Comparison of ENCODE assay signal across 1 cellular context in the genomic region with DNA sequence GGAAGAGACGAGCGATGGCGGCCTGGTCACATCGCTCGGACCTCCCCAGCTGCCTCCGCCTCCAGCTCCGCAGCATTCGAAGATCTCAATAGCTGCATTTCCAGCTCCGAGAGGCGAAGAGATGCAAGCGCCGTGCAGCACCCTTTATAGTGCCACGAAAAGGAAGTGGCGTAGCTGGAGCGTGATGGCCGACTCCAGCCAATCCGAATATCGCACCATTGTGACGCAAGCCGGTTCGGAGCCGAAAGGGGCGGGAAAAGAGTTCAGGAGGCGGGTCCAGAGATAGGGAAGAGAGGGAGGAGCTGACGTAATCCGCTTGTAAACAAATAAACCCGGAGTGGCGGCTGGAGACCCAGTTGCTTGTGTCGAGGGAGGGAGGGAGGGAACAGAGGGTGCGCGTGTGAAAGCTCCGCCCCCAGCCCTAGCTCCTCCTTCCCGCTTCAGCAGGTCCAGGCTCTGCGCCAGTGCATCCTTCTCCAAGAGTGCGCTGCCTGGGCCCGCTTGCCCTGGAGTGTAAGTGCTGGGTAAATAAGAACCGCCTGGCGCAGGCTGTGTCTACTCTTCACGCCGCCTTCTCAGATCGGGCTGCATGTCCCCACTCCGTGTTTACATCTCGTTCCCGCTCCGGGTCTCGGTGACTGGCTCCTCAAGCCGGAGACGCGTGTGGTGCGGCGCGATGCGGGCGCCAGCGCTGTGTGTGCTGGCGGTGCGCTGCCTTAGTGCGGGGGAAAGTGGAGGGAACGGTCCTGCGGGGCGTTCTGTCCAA.
TF ChIP-seq lines count a peak whose summit lies in the region.

A gene with protein sequence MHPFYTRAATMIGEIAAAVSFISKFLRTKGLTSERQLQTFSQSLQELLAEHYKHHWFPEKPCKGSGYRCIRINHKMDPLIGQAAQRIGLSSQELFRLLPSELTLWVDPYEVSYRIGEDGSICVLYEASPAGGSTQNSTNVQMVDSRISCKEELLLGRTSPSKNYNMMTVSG (minus strand): TSS at position 116 of the 766 bp plus-strand sequence. CDS start 311 bp downstream, outside the sequence.

TF ChIP-seq in HepG2, 621 proteins besides CTCF, POLR2A, EP300 and RAD21 (continued from another document and continues in another):
- TF ChIP-seq HCFC1 (IDR thresholded peaks at IDR 0.05; ENCODE audit: low read depth, low read length): no peak; the same call in 1 of the 2 replicates
- TF ChIP-seq KLF11 (CRISPR knock-in tag; IDR thresholded peaks at IDR 0.05): peak; percentile 31; the same call in 1 of the 2 replicates
- TF ChIP-seq MEIS1 (CRISPR knock-in tag; IDR thresholded peaks at IDR 0.05; ENCODE audit: borderline replicate concordance): no peak
- TF ChIP-seq, protein P1, sequence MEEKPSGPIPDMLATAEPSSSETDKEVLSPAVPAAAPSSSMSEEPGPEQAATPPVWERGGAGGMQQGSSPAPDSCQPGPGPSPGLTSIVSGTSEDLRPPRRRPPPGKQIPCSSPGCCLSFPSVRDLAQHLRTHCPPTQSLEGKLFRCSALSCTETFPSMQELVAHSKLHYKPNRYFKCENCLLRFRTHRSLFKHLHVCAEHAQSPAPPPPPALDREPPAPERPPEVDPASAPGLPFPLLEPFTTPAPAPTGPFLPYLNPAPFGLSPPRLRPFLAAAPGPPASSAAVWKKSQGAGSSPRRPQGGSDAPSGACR (CRISPR knock-in tag; IDR thresholded peaks at IDR 0.05): peak; percentile 86
- TF ChIP-seq PAWR (CRISPR knock-in tag; IDR thresholded peaks at IDR 0.05; ENCODE audit: borderline replicate concordance): no peak
- TF ChIP-seq ZNF432 (CRISPR knock-in tag; IDR thresholded peaks at IDR 0.05; ENCODE audit: borderline replicate concordance): no peak
- peak; percentile 54 for TF ChIP-seq FOXO1 (CRISPR knock-in tag; IDR thresholded peaks at IDR 0.05)
- no peak for TF ChIP-seq HMG20A (CRISPR knock-in tag; IDR thresholded peaks at IDR 0.05; ENCODE audit: borderline replicate concordance)
- no peak for TF ChIP-seq SMAD1 (CRISPR knock-in tag; IDR thresholded peaks at IDR 0.05; ENCODE audit: borderline replicate concordance, low read depth)
- peak; percentile 94 for TF ChIP-seq GABPB1 (CRISPR knock-in tag; IDR thresholded peaks at IDR 0.05)
- TF ChIP-seq CEBPG (CRISPR knock-in tag; IDR thresholded peaks at IDR 0.05): peak; percentile 79
- 0 out of 2 replicates have a peak, but pooled peaks have one; percentile 28 for TF ChIP-seq ZNF644 (CRISPR knock-in tag; IDR thresholded peaks at IDR 0.05; ENCODE audit: low read depth)
- TF ChIP-seq ZNF30 (CRISPR knock-in tag; IDR thresholded peaks at IDR 0.05): peak; percentile 52; the same call in 1 of the 2 replicates
- peak; percentile 29; the same call in 1 of the 2 replicates for TF ChIP-seq ZC3H4 (CRISPR knock-in tag; IDR thresholded peaks at IDR 0.05; ENCODE audit: borderline replicate concordance)
- TF ChIP-seq ZNF383 (CRISPR knock-in tag; IDR thresholded peaks at IDR 0.05; ENCODE audit: borderline replicate concordance): no peak
- TF ChIP-seq SP4 (CRISPR knock-in tag; IDR thresholded peaks at IDR 0.05): peak; percentile 71
- TF ChIP-seq, protein P2, sequence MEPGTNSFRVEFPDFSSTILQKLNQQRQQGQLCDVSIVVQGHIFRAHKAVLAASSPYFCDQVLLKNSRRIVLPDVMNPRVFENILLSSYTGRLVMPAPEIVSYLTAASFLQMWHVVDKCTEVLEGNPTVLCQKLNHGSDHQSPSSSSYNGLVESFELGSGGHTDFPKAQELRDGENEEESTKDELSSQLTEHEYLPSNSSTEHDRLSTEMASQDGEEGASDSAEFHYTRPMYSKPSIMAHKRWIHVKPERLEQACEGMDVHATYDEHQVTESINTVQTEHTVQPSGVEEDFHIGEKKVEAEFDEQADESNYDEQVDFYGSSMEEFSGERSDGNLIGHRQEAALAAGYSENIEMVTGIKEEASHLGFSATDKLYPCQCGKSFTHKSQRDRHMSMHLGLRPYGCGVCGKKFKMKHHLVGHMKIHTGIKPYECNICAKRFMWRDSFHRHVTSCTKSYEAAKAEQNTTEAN (CRISPR knock-in tag; conservative IDR thresholded peaks at IDR 0.05): no peak; the same call in 1 of the 2 replicates
- TF ChIP-seq NFYB (CRISPR knock-in tag; IDR thresholded peaks at IDR 0.05): peak; percentile 85
- no peak for TF ChIP-seq MAF1 (CRISPR knock-in tag; IDR thresholded peaks at IDR 0.05; ENCODE audit: borderline replicate concordance)
- 0 out of 2 replicates have a peak, but pooled peaks have one; percentile 36 for TF ChIP-seq KDM4B (CRISPR knock-in tag; IDR thresholded peaks at IDR 0.05)
- TF ChIP-seq, protein P3, sequence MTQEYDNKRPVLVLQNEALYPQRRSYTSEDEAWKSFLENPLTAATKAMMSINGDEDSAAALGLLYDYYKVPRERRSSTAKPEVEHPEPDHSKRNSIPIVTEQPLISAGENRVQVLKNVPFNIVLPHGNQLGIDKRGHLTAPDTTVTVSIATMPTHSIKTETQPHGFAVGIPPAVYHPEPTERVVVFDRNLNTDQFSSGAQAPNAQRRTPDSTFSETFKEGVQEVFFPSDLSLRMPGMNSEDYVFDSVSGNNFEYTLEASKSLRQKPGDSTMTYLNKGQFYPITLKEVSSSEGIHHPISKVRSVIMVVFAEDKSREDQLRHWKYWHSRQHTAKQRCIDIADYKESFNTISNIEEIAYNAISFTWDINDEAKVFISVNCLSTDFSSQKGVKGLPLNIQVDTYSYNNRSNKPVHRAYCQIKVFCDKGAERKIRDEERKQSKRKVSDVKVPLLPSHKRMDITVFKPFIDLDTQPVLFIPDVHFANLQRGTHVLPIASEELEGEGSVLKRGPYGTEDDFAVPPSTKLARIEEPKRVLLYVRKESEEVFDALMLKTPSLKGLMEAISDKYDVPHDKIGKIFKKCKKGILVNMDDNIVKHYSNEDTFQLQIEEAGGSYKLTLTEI (CRISPR knock-in tag; conservative IDR thresholded peaks at IDR 0.05): no peak
- peak; percentile 76 for TF ChIP-seq IRF2 (CRISPR knock-in tag; IDR thresholded peaks at IDR 0.05)
- TF ChIP-seq ZNF672 (CRISPR knock-in tag; IDR thresholded peaks at IDR 0.05): no peak
- no peak; the same call in 1 of the 2 replicates for TF ChIP-seq ZNF256 (CRISPR knock-in tag; conservative IDR thresholded peaks at IDR 0.05)
- TF ChIP-seq MXI1 (IDR thresholded peaks at IDR 0.05; ENCODE audit: borderline replicate concordance, low read depth, low read length): peak; percentile 48; the same call in 1 of the 3 replicates
- TF ChIP-seq PCBP2 (optimal IDR thresholded peaks at IDR 0.05; ENCODE audit: low read depth, low read length, poor library complexity, severe bottlenecking): no peak
- TF ChIP-seq ELF3 (CRISPR knock-in tag; IDR thresholded peaks at IDR 0.05): peak; percentile 98
- TF ChIP-seq, protein P4, sequence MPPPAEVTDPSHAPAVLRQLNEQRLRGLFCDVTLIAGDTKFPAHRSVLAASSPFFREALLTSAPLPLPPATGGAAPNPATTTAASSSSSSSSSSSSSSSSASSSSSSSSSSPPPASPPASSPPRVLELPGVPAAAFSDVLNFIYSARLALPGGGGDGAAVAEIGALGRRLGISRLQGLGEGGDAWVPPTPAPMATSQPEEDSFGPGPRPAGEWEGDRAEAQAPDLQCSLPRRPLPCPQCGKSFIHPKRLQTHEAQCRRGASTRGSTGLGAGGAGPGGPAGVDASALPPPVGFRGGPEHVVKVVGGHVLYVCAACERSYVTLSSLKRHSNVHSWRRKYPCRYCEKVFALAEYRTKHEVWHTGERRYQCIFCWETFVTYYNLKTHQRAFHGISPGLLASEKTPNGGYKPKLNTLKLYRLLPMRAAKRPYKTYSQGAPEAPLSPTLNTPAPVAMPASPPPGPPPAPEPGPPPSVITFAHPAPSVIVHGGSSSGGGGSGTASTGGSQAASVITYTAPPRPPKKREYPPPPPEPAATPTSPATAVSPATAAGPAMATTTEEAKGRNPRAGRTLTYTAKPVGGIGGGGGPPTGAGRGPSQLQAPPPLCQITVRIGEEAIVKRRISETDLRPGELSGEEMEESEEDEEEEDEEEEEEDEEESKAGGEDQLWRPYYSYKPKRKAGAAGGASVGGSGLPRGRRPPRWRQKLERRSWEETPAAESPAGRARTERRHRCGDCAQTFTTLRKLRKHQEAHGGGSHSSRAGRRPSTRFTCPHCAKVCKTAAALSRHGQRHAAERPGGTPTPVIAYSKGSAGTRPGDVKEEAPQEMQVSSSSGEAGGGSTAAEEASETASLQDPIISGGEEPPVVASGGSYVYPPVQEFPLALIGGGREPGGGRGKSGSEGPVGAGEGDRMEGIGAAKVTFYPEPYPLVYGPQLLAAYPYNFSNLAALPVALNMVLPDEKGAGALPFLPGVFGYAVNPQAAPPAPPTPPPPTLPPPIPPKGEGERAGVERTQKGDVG (CRISPR knock-in tag; IDR thresholded peaks at IDR 0.05; ENCODE audit: borderline replicate concordance): no peak
- TF ChIP-seq ZNF746 (CRISPR knock-in tag; IDR thresholded peaks at IDR 0.05): peak; percentile 55; the same call in 1 of the 2 replicates
- no peak; the same call in 1 of the 2 replicates for TF ChIP-seq ZNF777 (CRISPR knock-in tag; IDR thresholded peaks at IDR 0.05)
- TF ChIP-seq ZNF121 (CRISPR knock-in tag; IDR thresholded peaks at IDR 0.05): peak; percentile 56; the same call in 1 of the 2 replicates
- no peak for TF ChIP-seq MAFF (IDR thresholded peaks at IDR 0.05; ENCODE audit: low read depth, low read length)
- no peak; the same call in 1 of the 2 replicates for TF ChIP-seq MYC (CRISPR knock-in tag; IDR thresholded peaks at IDR 0.05; ENCODE audit: borderline replicate concordance)
- TF ChIP-seq ZBTB3 (CRISPR knock-in tag; IDR thresholded peaks at IDR 0.05; ENCODE audit: borderline replicate concordance, low read depth): no peak
- TF ChIP-seq KDM2A (CRISPR knock-in tag; IDR thresholded peaks at IDR 0.05; ENCODE audit: borderline replicate concordance, low read depth): peak; percentile 77; the same call in 1 of the 2 replicates
- TF ChIP-seq ZNF660 (CRISPR knock-in tag; IDR thresholded peaks at IDR 0.05; ENCODE audit: borderline replicate concordance, low read depth): no peak
- TF ChIP-seq CENPX (CRISPR knock-in tag; IDR thresholded peaks at IDR 0.05): no peak
- peak; percentile 86 for TF ChIP-seq ZBTB21 (CRISPR knock-in tag; IDR thresholded peaks at IDR 0.05)
- TF ChIP-seq, protein P5, sequence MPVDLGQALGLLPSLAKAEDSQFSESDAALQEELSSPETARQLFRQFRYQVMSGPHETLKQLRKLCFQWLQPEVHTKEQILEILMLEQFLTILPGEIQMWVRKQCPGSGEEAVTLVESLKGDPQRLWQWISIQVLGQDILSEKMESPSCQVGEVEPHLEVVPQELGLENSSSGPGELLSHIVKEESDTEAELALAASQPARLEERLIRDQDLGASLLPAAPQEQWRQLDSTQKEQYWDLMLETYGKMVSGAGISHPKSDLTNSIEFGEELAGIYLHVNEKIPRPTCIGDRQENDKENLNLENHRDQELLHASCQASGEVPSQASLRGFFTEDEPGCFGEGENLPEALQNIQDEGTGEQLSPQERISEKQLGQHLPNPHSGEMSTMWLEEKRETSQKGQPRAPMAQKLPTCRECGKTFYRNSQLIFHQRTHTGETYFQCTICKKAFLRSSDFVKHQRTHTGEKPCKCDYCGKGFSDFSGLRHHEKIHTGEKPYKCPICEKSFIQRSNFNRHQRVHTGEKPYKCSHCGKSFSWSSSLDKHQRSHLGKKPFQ (CRISPR knock-in tag; IDR thresholded peaks at IDR 0.05; ENCODE audit: insufficient replicate concordance): no peak
- TF ChIP-seq, protein P6, sequence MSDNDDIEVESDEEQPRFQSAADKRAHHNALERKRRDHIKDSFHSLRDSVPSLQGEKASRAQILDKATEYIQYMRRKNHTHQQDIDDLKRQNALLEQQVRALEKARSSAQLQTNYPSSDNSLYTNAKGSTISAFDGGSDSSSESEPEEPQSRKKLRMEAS (IDR thresholded peaks at IDR 0.05): peak; percentile 83
- TF ChIP-seq, protein P7, sequence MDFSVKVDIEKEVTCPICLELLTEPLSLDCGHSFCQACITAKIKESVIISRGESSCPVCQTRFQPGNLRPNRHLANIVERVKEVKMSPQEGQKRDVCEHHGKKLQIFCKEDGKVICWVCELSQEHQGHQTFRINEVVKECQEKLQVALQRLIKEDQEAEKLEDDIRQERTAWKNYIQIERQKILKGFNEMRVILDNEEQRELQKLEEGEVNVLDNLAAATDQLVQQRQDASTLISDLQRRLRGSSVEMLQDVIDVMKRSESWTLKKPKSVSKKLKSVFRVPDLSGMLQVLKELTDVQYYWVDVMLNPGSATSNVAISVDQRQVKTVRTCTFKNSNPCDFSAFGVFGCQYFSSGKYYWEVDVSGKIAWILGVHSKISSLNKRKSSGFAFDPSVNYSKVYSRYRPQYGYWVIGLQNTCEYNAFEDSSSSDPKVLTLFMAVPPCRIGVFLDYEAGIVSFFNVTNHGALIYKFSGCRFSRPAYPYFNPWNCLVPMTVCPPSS (IDR thresholded peaks at IDR 0.05): no peak
- peak; percentile 45 for TF ChIP-seq RARA (CRISPR knock-in tag; IDR thresholded peaks at IDR 0.05)
- no peak for TF ChIP-seq RORA (CRISPR knock-in tag; IDR thresholded peaks at IDR 0.05)
- 0 out of 2 replicates have a peak, but pooled peaks have one; percentile 43 for TF ChIP-seq ZNF230 (CRISPR knock-in tag; IDR thresholded peaks at IDR 0.05)
- TF ChIP-seq, protein P8, sequence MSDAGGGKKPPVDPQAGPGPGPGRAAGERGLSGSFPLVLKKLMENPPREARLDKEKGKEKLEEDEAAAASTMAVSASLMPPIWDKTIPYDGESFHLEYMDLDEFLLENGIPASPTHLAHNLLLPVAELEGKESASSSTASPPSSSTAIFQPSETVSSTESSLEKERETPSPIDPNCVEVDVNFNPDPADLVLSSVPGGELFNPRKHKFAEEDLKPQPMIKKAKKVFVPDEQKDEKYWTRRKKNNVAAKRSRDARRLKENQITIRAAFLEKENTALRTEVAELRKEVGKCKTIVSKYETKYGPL (CRISPR knock-in tag; IDR thresholded peaks at IDR 0.05): no peak
- TF ChIP-seq, protein P9, sequence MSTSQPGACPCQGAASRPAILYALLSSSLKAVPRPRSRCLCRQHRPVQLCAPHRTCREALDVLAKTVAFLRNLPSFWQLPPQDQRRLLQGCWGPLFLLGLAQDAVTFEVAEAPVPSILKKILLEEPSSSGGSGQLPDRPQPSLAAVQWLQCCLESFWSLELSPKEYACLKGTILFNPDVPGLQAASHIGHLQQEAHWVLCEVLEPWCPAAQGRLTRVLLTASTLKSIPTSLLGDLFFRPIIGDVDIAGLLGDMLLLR (CRISPR knock-in tag; IDR thresholded peaks at IDR 0.05): no peak
- TF ChIP-seq ZNF329 (CRISPR knock-in tag; IDR thresholded peaks at IDR 0.05; ENCODE audit: low read depth): no peak
- TF ChIP-seq ZNF703 (CRISPR knock-in tag; IDR thresholded peaks at IDR 0.05; ENCODE audit: borderline replicate concordance): no peak
- no peak; the same call in 1 of the 2 replicates for TF ChIP-seq YEATS2 (CRISPR knock-in tag; IDR thresholded peaks at IDR 0.05; ENCODE audit: borderline replicate concordance)
- TF ChIP-seq, protein P10, sequence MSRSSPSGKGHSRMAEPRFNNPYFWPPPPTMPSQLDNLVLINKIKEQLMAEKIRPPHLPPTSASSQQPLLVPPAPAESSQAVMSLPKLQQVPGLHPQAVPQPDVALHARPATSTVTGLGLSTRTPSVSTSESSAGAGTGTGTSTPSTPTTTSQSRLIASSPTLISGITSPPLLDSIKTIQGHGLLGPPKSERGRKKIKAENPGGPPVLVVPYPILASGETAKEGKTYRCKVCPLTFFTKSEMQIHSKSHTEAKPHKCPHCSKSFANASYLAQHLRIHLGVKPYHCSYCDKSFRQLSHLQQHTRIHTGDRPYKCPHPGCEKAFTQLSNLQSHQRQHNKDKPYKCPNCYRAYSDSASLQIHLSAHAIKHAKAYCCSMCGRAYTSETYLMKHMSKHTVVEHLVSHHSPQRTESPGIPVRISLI (CRISPR knock-in tag; IDR thresholded peaks at IDR 0.05; ENCODE audit: borderline replicate concordance): no peak
- TF ChIP-seq ZNF790 (CRISPR knock-in tag; IDR thresholded peaks at IDR 0.05; ENCODE audit: borderline replicate concordance): no peak
- TF ChIP-seq PCBP1 (IDR thresholded peaks at IDR 0.05; ENCODE audit: borderline replicate concordance, low read depth, low read length): no peak
- TF ChIP-seq ZNF350 (CRISPR knock-in tag; IDR thresholded peaks at IDR 0.05; ENCODE audit: borderline replicate concordance, low read depth): peak; percentile 63
